Comparison of ENCODE assay signal across 1 cellular context in the genomic region with DNA sequence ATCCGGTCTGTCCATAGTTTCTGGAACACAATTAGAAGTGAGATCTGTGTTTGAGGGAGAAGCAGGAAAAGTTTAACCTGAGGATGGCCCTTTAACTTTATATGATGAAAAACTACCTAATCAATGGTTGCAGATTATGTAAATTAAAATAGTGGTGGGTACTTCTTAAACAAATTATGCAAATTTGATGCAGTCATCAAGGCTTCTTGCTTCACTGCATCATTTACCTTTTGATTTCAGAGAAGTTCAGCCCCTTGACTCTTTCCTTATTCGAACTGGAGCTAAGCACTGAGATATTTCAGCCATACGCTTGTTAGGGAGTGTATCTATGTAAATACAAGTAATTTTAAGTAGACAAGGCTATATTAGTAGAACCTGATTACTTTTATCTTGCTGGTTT.
TF ChIP-seq lines count a peak whose summit lies in the region.

No MANE protein-coding gene starts in this region.

TF ChIP-seq in GM23338, 12 proteins besides CTCF, POLR2A, EP300 and RAD21:
- TF ChIP-seq, protein P1, sequence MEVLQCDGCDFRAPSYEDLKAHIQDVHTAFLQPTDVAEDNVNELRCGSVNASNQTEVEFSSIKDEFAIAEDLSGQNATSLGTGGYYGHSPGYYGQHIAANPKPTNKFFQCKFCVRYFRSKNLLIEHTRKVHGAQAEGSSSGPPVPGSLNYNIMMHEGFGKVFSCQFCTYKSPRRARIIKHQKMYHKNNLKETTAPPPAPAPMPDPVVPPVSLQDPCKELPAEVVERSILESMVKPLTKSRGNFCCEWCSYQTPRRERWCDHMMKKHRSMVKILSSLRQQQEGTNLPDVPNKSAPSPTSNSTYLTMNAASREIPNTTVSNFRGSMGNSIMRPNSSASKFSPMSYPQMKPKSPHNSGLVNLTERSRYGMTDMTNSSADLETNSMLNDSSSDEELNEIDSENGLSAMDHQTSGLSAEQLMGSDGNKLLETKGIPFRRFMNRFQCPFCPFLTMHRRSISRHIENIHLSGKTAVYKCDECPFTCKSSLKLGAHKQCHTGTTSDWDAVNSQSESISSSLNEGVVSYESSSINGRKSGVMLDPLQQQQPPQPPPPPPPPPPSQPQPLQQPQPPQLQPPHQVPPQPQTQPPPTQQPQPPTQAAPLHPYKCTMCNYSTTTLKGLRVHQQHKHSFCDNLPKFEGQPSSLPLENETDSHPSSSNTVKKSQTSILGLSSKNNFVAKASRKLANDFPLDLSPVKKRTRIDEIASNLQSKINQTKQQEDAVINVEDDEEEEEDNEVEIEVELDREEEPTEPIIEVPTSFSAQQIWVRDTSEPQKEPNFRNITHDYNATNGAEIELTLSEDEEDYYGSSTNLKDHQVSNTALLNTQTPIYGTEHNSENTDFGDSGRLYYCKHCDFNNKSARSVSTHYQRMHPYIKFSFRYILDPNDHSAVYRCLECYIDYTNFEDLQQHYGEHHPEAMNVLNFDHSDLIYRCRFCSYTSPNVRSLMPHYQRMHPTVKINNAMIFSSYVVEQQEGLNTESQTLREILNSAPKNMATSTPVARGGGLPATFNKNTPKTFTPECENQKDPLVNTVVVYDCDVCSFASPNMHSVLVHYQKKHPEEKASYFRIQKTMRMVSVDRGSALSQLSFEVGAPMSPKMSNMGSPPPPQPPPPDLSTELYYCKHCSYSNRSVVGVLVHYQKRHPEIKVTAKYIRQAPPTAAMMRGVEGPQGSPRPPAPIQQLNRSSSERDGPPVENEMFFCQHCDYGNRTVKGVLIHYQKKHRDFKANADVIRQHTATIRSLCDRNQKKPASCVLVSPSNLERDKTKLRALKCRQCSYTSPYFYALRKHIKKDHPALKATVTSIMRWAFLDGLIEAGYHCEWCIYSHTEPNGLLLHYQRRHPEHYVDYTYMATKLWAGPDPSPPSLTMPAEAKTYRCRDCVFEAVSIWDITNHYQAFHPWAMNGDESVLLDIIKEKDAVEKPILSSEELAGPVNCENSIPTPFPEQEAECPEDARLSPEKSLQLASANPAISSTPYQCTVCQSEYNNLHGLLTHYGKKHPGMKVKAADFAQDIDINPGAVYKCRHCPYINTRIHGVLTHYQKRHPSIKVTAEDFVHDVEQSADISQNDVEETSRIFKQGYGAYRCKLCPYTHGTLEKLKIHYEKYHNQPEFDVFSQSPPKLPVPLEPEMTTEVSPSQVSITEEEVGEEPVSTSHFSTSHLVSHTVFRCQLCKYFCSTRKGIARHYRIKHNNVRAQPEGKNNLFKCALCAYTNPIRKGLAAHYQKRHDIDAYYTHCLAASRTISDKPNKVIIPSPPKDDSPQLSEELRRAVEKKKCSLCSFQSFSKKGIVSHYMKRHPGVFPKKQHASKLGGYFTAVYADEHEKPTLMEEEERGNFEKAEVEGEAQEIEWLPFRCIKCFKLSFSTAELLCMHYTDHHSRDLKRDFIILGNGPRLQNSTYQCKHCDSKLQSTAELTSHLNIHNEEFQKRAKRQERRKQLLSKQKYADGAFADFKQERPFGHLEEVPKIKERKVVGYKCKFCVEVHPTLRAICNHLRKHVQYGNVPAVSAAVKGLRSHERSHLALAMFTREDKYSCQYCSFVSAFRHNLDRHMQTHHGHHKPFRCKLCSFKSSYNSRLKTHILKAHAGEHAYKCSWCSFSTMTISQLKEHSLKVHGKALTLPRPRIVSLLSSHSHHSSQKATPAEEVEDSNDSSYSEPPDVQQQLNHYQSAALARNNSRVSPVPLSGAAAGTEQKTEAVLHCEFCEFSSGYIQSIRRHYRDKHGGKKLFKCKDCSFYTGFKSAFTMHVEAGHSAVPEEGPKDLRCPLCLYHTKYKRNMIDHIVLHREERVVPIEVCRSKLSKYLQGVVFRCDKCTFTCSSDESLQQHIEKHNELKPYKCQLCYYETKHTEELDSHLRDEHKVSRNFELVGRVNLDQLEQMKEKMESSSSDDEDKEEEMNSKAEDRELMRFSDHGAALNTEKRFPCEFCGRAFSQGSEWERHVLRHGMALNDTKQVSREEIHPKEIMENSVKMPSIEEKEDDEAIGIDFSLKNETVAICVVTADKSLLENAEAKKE (CRISPR knock-in tag; IDR thresholded peaks at IDR 0.05), result no peak
- no peak for TF ChIP-seq ZNF331 (CRISPR knock-in tag; IDR thresholded peaks at IDR 0.05; ENCODE audit: low read depth)
- no peak for TF ChIP-seq STAT1 (IDR thresholded peaks at IDR 0.05; ENCODE audit: unreplicated experiment)
- no peak for TF ChIP-seq EZH2 (IDR thresholded peaks at IDR 0.05; ENCODE audit: low read depth, unreplicated experiment)
- TF ChIP-seq, protein P2, sequence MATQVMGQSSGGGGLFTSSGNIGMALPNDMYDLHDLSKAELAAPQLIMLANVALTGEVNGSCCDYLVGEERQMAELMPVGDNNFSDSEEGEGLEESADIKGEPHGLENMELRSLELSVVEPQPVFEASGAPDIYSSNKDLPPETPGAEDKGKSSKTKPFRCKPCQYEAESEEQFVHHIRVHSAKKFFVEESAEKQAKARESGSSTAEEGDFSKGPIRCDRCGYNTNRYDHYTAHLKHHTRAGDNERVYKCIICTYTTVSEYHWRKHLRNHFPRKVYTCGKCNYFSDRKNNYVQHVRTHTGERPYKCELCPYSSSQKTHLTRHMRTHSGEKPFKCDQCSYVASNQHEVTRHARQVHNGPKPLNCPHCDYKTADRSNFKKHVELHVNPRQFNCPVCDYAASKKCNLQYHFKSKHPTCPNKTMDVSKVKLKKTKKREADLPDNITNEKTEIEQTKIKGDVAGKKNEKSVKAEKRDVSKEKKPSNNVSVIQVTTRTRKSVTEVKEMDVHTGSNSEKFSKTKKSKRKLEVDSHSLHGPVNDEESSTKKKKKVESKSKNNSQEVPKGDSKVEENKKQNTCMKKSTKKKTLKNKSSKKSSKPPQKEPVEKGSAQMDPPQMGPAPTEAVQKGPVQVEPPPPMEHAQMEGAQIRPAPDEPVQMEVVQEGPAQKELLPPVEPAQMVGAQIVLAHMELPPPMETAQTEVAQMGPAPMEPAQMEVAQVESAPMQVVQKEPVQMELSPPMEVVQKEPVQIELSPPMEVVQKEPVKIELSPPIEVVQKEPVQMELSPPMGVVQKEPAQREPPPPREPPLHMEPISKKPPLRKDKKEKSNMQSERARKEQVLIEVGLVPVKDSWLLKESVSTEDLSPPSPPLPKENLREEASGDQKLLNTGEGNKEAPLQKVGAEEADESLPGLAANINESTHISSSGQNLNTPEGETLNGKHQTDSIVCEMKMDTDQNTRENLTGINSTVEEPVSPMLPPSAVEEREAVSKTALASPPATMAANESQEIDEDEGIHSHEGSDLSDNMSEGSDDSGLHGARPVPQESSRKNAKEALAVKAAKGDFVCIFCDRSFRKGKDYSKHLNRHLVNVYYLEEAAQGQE (IDR thresholded peaks at IDR 0.05; ENCODE audit: unreplicated experiment), result no peak
- no peak for TF ChIP-seq ZNF114 (CRISPR knock-in tag; IDR thresholded peaks at IDR 0.05)
- TF ChIP-seq EZH2phosphoT487 (IDR thresholded peaks at IDR 0.05; ENCODE audit: unreplicated experiment), result no peak
- no peak for TF ChIP-seq NANOG (IDR thresholded peaks at IDR 0.05; ENCODE audit: borderline replicate concordance)
- no peak for TF ChIP-seq JUNB (IDR thresholded peaks at IDR 0.05; ENCODE audit: unreplicated experiment)
